Comparison of ENCODE assay signal across 9 cellular contexts in genomic region chr3:4533489-4534443, GRCh38. TPM values are rescaled to one million over a fixed set of nuclear protein-coding genes. Genes with fewer than 3 reads are reported as not detected.
A peak's percentile ranks its signal among the peaks of the same experiment; 100 is the strongest.
DNase-seq lines count a peak whose midpoint lies in the region; ATAC-seq and TF ChIP-seq lines count a peak whose summit lies in the region.
"Had no signal": no experiment of that assay in that cellular context is flagged by ENCODE, and none has a peak within 500 bp of the region (broad histone marks: within the 10 kb centered on the region; RNA-seq: fewer than 3 reads in every experiment).

No MANE protein-coding gene starts in this region.

- H3K4me3 ChIP-seq in Loucy (ENCODE audit: low read length, poor library complexity, severe bottlenecking) (peak overlapping the region; percentile 48), ascending aorta (peak overlapping the region in 1 of 2 donors; percentile 39), subcutaneous abdominal adipose tissue (ENCODE audit: low read depth in 1 of 5, low read length in 5 of 5) (peak overlapping the region in 2 of 5 donors; percentile 13 to 15)

- 0 out of 2 replicates have a peak, but pooled peaks cover 4% of the 10 kb centered on the region for H3K9me3 ChIP-seq in Loucy (ENCODE audit: insufficient read depth, low read depth, low read length)
- no peaks in the 10 kb centered on the region for H3K9me3 ChIP-seq in ascending aorta
- peaks cover 0 to 6% (median 0%) of the 10 kb centered on the region in 5 donors for H3K9me3 ChIP-seq in subcutaneous abdominal adipose tissue (ENCODE audit: control insufficient read depth in 5 of 5, low read length in 5 of 5)

- TF ChIP-seq CTCF in Loucy (conservative IDR thresholded peaks at IDR 0.05; ENCODE audit: low read length) (peak; percentile 54), ascending aorta (IDR thresholded peaks at IDR 0.05) (no peak), RWPE1 (conservative IDR thresholded peaks at IDR 0.05; ENCODE audit: low read depth) (no peak)

- H3F3A ChIP-seq in Loucy (ENCODE audit: low read depth): no peaks in the 10 kb centered on the region

- peak overlapping the region; percentile 72 for H3K4me2 ChIP-seq in Loucy (ENCODE audit: low read depth, low read length, poor library complexity, severe bottlenecking)

- ATAC-seq in left lobe of liver (peak; percentile 92), GM19328 (IDR thresholded peaks at IDR 0.05; ENCODE audit: unreplicated experiment) (no peak), HG02610 (IDR thresholded peaks at IDR 0.05; ENCODE audit: unreplicated experiment) (no peak), HG03354 (IDR thresholded peaks at IDR 0.05; ENCODE audit: poor library complexity, severe bottlenecking, unreplicated experiment) (no peak)

- H3K27me3 ChIP-seq in Loucy (ENCODE audit: insufficient read depth, low read length, poor library complexity, severe bottlenecking): no peaks in the 10 kb centered on the region
- H3K27me3 ChIP-seq in ascending aorta: no peaks in the 10 kb centered on the region
- H3K27me3 ChIP-seq in subcutaneous abdominal adipose tissue (ENCODE audit: control insufficient read depth in 5 of 5, insufficient read depth in 4 of 5, low read length in 5 of 5): no peaks in the 10 kb centered on the region

- H3K36me3 ChIP-seq in Loucy (ENCODE audit: insufficient read depth, low read length) (no peaks in the 10 kb centered on the region), ascending aorta (peaks cover 0 to 2% of the 10 kb centered on the region in 2 donors), subcutaneous abdominal adipose tissue (ENCODE audit: control insufficient read depth in 5 of 5, insufficient read depth in 5 of 5, low read length in 5 of 5) (no peaks in the 10 kb centered on the region)

- H3K9ac ChIP-seq in Loucy (ENCODE audit: low read depth, low read length, poor library complexity, severe bottlenecking) (peak overlapping the region; percentile 54), subcutaneous abdominal adipose tissue (ENCODE audit: low read length in 5 of 5) (peak overlapping the region in 2 of 5 donors; percentile 7 to 29)

- CTCF ChIA-PET in RWPE1 (lab: Yijun Ruan, JAX): interaction anchor here (0.6 to 1.1 kb wide), 2 partner anchors 14 to 529 kb away, joined by 3 to 4 read pairs; no protein-coding TSS in a partner anchor

- peaks cover 35% of the 10 kb centered on the region for H3K4me1 ChIP-seq in Loucy (ENCODE audit: insufficient read depth, low read length, poor library complexity, severe bottlenecking)
- H3K4me1 ChIP-seq in ascending aorta: peaks cover 12 to 32% of the 10 kb centered on the region in 2 donors
- H3K4me1 ChIP-seq in subcutaneous abdominal adipose tissue (ENCODE audit: control insufficient read depth in 5 of 5, insufficient read depth in 5 of 5, low read length in 5 of 5): peaks cover 0 to 43% (median 31%) of the 10 kb centered on the region in 5 donors

- H3K27ac ChIP-seq in ascending aorta (peak overlapping the region; percentile 52 to 72), subcutaneous abdominal adipose tissue (ENCODE audit: low read depth, low read length) (peak overlapping the region; percentile 81), RWPE1 (no peak overlapping the region)

- POLR2A ChIA-PET in RWPE1 (lab: Yijun Ruan, JAX; ENCODE audit: low non-redundant PET): interaction anchor here (0.6 kb wide), 1 partner anchor 13 kb away, joined by 6 read pairs; no protein-coding TSS in a partner anchor

- peaks cover 3% of the 10 kb centered on the region for H4K20me1 ChIP-seq in Loucy (ENCODE audit: insufficient read depth, low read length, poor library complexity, severe bottlenecking)

- intact Hi-C loops in ascending aorta (cut with DNase I): no loop called here

- H2AFZ ChIP-seq in Loucy (ENCODE audit: low read length): no peak overlapping the region

- DNase-seq in ascending aorta (ENCODE audit: low spot score in 2 of 2) (no peak), left lobe of liver (ENCODE audit: low spot score) (peak; percentile 64), RWPE1 (ENCODE audit: low spot score) (no peak)
- DNase-seq: NCI-H748 treated with DMSO at 0.1 percent for 48 hours had no signal

- H3K79me2 ChIP-seq in Loucy (ENCODE audit: insufficient read depth, low read length): peaks cover 83% of the 10 kb centered on the region

- no peaks in the 10 kb centered on the region for H3K9me2 ChIP-seq in Loucy (replicated peaks; ENCODE audit: low read depth, low read length)

RNA-seq across cellular contexts. Expression of gene ITPR1, which starts 40.6 kb away (rescaled TPM):
- total RNA-seq in ascending aorta (121 TPM), left lobe of liver (8.7 TPM)

Comparison
In these comparisons a context has a peak if more than half of its experiments do, and no peak if none do; other contexts are left out.
1. RNA of gene ITPR1, which starts 40.6 kb away (total RNA-seq): 121 TPM in ascending aorta (single experiment); 8.7 TPM in left lobe of liver (single experiment); every median in the first group is over 10 times any median in the second.